10 cellular contexts compared by ENCODE assay signal in the genomic region with DNA sequence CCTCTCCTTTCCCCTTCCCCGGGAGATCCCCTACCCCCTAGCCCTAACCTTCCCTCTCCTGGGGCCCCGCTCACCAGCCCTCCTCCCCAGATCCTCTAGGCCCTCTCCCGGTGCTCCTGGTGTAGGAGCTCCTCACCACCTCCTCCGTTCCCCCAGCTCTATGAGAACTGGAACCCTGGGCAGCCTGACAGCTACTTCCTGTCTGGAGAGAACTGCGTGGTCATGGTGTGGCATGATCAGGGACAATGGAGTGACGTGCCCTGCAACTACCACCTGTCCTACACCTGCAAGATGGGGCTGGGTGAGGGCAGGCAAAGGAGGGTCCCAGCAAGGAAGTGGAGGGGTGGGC. TPM values are rescaled to one million over a fixed set of nuclear protein-coding genes. Genes with fewer than 3 reads are reported as not detected.
A peak's percentile ranks its signal among the peaks of the same experiment; 100 is the strongest.
DNase-seq lines count a peak whose midpoint lies in the region; ATAC-seq and TF ChIP-seq lines count a peak whose summit lies in the region.
"Had no signal": no experiment of that assay in that cellular context is flagged by ENCODE, and none has a peak within 500 bp of the region (broad histone marks: within the 10 kb centered on the region; RNA-seq: fewer than 3 reads in every experiment).

No MANE protein-coding gene starts in this region.

- peaks cover 37% of the 10 kb centered on the region for H3K4me1 Mint-ChIP-seq in activated T-helper 17 cell treated with anti-CD3 and anti-CD28 coated beads, Interleukin-2, amount 50 U/mL, for 72 hours

- no peaks in the 10 kb centered on the region for H3K9me3 Mint-ChIP-seq in activated T-helper 17 cell treated with anti-CD3 and anti-CD28 coated beads, Interleukin-2, amount 50 U/mL, for 72 hours

- CTCF ChIA-PET in HEK293T (lab: Yijun Ruan, JAX) = interaction anchor here (0.8 to 8.3 kb wide), 8 partner anchors 9 to 68 kb away, joined by 3 to 97 read pairs (median 7); partner anchors contain the start of genes BCAN, HAPLN2 and NES

- H3K4me3 ChIP-seq in osteoblast (ENCODE audit: insufficient read depth, low read length) = no peak overlapping the region
- H3K4me3 ChIP-seq: body of pancreas had no signal

- DNase-seq in DMS153 (lab: John Stamatoyannopoulos, UW) (peak; percentile 16), DMS153 treated with DMSO at 0.1 percent for 48 hours (lab: John Stamatoyannopoulos, UW; ENCODE audit: unreplicated experiment) (no peak), osteoblast (ENCODE audit: insufficient read length, low spot score, missing footprints) (peak; percentile 62), NAMALWA (ENCODE audit: low spot score) (no peak), HEK293T (ENCODE audit: extremely low spot score) (no peak)

- H3K36me3 Mint-ChIP-seq in activated T-helper 17 cell treated with anti-CD3 and anti-CD28 coated beads, Interleukin-2, amount 50 U/mL, for 72 hours (ENCODE audit: low read depth) = no peaks in the 10 kb centered on the region

- H3K9me3 ChIP-seq in osteoblast (ENCODE audit: low read depth, low read length) = no peaks in the 10 kb centered on the region
- H3K9me3 ChIP-seq: body of pancreas had no signal

- no peak for TF ChIP-seq CTCF in osteoblast (IDR thresholded peaks at IDR 0.05; ENCODE audit: extremely low read depth, low read depth, low read length)

- no peak for ATAC-seq in activated T-helper 17 cell treated with anti-CD3 and anti-CD28 coated beads, Interleukin-2, amount 50 U/mL, for 72 hours (replicated peaks)

- H4K20me1 ChIP-seq in osteoblast (ENCODE audit: insufficient read depth, low read length) = no peaks in the 10 kb centered on the region

- no peak overlapping the region for H2AFZ ChIP-seq in osteoblast (ENCODE audit: low read length)

- no peaks in the 10 kb centered on the region for H3K36me3 ChIP-seq in osteoblast (ENCODE audit: insufficient read depth, low read length)

- peaks cover 38% of the 10 kb centered on the region for H3K27me3 Mint-ChIP-seq in activated T-helper 17 cell treated with anti-CD3 and anti-CD28 coated beads, Interleukin-2, amount 50 U/mL, for 72 hours

- peak overlapping the region; percentile 51 for H3K4me2 ChIP-seq in osteoblast (ENCODE audit: insufficient read depth, low read length)

- peaks cover 39% of the 10 kb centered on the region for H3K4me1 ChIP-seq in osteoblast (ENCODE audit: insufficient read depth, low read length)

- H3K27me3 ChIP-seq in osteoblast (ENCODE audit: insufficient read depth, low read length) = peaks cover 40% of the 10 kb centered on the region

- POLR2A ChIA-PET in HEK293T (lab: Yijun Ruan, JAX) = interaction anchor here (1.2 to 5.2 kb wide), 3 partner anchors 19 to 31 kb away, joined by 3 to 122 read pairs (median 4); partner anchors contain the start of gene NES

- H3K4me3 Mint-ChIP-seq in activated T-helper 17 cell treated with anti-CD3 and anti-CD28 coated beads, Interleukin-2, amount 50 U/mL, for 72 hours = peak overlapping the region; percentile 62

- no peak overlapping the region for H3K27ac ChIP-seq in osteoblast (ENCODE audit: low read depth, low read length)
- H3K27ac ChIP-seq: 22Rv1, body of pancreas had no signal

- H3K27ac Mint-ChIP-seq in activated T-helper 17 cell treated with anti-CD3 and anti-CD28 coated beads, Interleukin-2, amount 50 U/mL, for 72 hours = no peak overlapping the region

- no peaks in the 10 kb centered on the region for H3K79me2 ChIP-seq in osteoblast (ENCODE audit: insufficient read depth, low read length)

TF ChIP-seq in HEK293T, 16 proteins besides CTCF, POLR2A, EP300 and RAD21:
- TF ChIP-seq FOXK2 (IDR thresholded peaks at IDR 0.05) (no peak), L3MBTL2 (conservative IDR thresholded peaks at IDR 0.05) (no peak), TARDBP (IDR thresholded peaks at IDR 0.05) (no peak), FOXM1 (IDR thresholded peaks at IDR 0.05; ENCODE audit: borderline replicate concordance) (no peak), CTBP1 (IDR thresholded peaks at IDR 0.05; ENCODE audit: borderline replicate concordance) (no peak), FOXA1 (IDR thresholded peaks at IDR 0.05) (no peak), PKNOX1 (IDR thresholded peaks at IDR 0.05) (no peak), LEF1 (IDR thresholded peaks at IDR 0.05; ENCODE audit: borderline replicate concordance) (no peak), ZNF384 (IDR thresholded peaks at IDR 0.05) (no peak), SUZ12 (IDR thresholded peaks at IDR 0.05) (no peak), ARNT (IDR thresholded peaks at IDR 0.05) (no peak), HDGF (IDR thresholded peaks at IDR 0.05; ENCODE audit: borderline replicate concordance) (no peak)

RNA-seq across cellular contexts. Expression of gene BCAN, which starts 16.0 kb away (rescaled TPM):
- not detected for total RNA-seq in activated T-helper 17 cell treated with anti-CD3 and anti-CD28 coated beads, Interleukin-2, amount 50 U/mL, for 72 hours
- total RNA-seq in osteoblast = not detected in 2 replicates
- total RNA-seq: left lobe of liver had no signal

RNA-seq across cellular contexts. Expression of gene NES, which starts 19.3 kb away (rescaled TPM):
- total RNA-seq in activated T-helper 17 cell treated with anti-CD3 and anti-CD28 coated beads, Interleukin-2, amount 50 U/mL, for 72 hours = under 1 TPM in 1 of 2 donors, not detected in 1; 0.05 TPM
- 0.36 and 1.5 TPM in 2 replicates for total RNA-seq in osteoblast

RNA-seq across cellular contexts. Expression of gene HAPLN2, which starts 38.7 kb away (rescaled TPM):
- total RNA-seq in activated T-helper 17 cell treated with anti-CD3 and anti-CD28 coated beads, Interleukin-2, amount 50 U/mL, for 72 hours = 1 to 10 TPM in 1 of 2 donors, under 1 TPM in 1; 0.30 to 1.5 TPM
- not detected in 2 replicates for total RNA-seq in osteoblast
- total RNA-seq: body of pancreas, left lobe of liver, RPMI7951 had no signal

RNA-seq across cellular contexts. Expression of gene CRABP2, which starts 47.4 kb away (rescaled TPM):
- total RNA-seq in activated T-helper 17 cell treated with anti-CD3 and anti-CD28 coated beads, Interleukin-2, amount 50 U/mL, for 72 hours = 1 to 10 TPM; 2.2 to 4.4 TPM
- total RNA-seq in osteoblast = 9.1 and 16.6 TPM in 2 replicates

RNA-seq across cellular contexts. Expression of gene GPATCH4, which starts 56.7 kb away (rescaled TPM):
- 10 to 100 TPM; 21.3 to 51.8 TPM for total RNA-seq in activated T-helper 17 cell treated with anti-CD3 and anti-CD28 coated beads, Interleukin-2, amount 50 U/mL, for 72 hours
- total RNA-seq in osteoblast = 8.0 and 11.2 TPM in 2 replicates

Comparison
In these comparisons a context has a peak if more than half of its experiments do, and no peak if none do; other contexts are left out.
1. DNase-seq: peak in DMS153 (single experiment) and osteoblast (single experiment); none in DMS153 treated with DMSO at 0.1 percent for 48 hours (single experiment), NAMALWA (single experiment) and HEK293T (single experiment).